ENCODE assay signal across 19 cellular contexts in the genomic region with DNA sequence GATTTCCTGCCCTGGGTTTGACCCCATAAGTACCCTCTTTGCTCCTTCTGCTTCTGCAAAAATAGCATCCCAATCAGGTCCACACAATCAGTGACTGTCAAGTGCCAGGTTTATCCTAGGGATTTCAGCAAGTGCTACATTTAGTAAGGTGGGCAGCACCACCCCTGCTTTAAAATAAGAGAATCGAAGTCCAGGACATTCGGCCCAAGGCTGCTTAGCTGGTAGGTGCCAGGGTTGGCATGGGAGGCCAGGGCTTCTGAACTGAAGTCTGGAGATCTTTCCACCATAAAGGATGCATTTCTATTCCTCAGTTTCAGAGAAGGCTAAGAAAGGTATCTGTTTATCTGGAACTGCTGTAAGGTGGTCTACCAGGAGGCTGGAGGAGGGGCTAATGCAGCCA.
A peak's percentile ranks its signal among the peaks of the same experiment; 100 is the strongest.
DNase-seq lines count a peak whose midpoint lies in the region; ATAC-seq and TF ChIP-seq lines count a peak whose summit lies in the region.
"Had no signal": no experiment of that assay in that cellular context is flagged by ENCODE, and none has a peak within 500 bp of the region (broad histone marks: within the 10 kb centered on the region; RNA-seq: fewer than 3 reads in every experiment).

No MANE protein-coding gene starts in this region.

- H3K4me1 ChIP-seq in right atrium auricular region (no peaks in the 10 kb centered on the region), endodermal cell (ENCODE audit: control insufficient read depth, insufficient read depth, low read length) (no peaks in the 10 kb centered on the region), lung (ENCODE audit: control insufficient read depth in 2 of 2, insufficient read depth in 2 of 2, low read length in 2 of 2) (no peaks in the 10 kb centered on the region)
- H3K4me1 ChIP-seq: BE2C had no signal

- no peaks in the 10 kb centered on the region for H3K9me3 Mint-ChIP-seq in endodermal cell
- H3K9me3 Mint-ChIP-seq: GM23338 had no signal

- H3K27me3 ChIP-seq in right atrium auricular region, result no peaks in the 10 kb centered on the region
- H3K27me3 ChIP-seq in endodermal cell (ENCODE audit: control insufficient read depth, insufficient read depth, low read length, poor library complexity, severe bottlenecking), result peaks cover 9% of the 10 kb centered on the region
- H3K27me3 ChIP-seq in lung (ENCODE audit: control insufficient read depth, insufficient read depth), result no peaks in the 10 kb centered on the region
- H3K27me3 ChIP-seq: BE2C had no signal

- no peak for TF ChIP-seq CTCF in right atrium auricular region (IDR thresholded peaks at IDR 0.05)
- no peak for TF ChIP-seq CTCF in endodermal cell (conservative IDR thresholded peaks at IDR 0.05)
- TF ChIP-seq CTCF in lung (IDR thresholded peaks at IDR 0.05; ENCODE audit: control extremely low read depth, extremely low read depth), result no peak

- ATAC-seq in Right ventricle myocardium inferior, result no peak
- no peak for ATAC-seq in lung (ENCODE audit: insufficient read depth, low FRiP score)
- ATAC-seq: GM23338, HCT116, HepG2 had no signal

- no peak overlapping the region for H3K9ac ChIP-seq in endodermal cell (ENCODE audit: extremely low read depth, low read length, poor library complexity, severe bottlenecking)

- peaks cover 2% of the 10 kb centered on the region for H3K27me3 Mint-ChIP-seq in endodermal cell (ENCODE audit: insufficient read depth)
- H3K27me3 Mint-ChIP-seq: IgD-negative memory B cell had no signal

- intact Hi-C loops in Right ventricle myocardium inferior (cut with DNase I), result loop anchor here (10.0 kb wide), 1 partner anchor 574 kb away; no protein-coding TSS in a partner anchor
- intact Hi-C loops in head of caudate nucleus (cut with DNase I), result no loop called here

- no peak overlapping the region for H3K27ac Mint-ChIP-seq in endodermal cell
- H3K27ac Mint-ChIP-seq: CD4-positive, alpha-beta memory T cell; GM23338; HFFc6; IgD-negative memory B cell had no signal

- 87 to 100% methylated on average over 2 of the region's 2 CpGs for WGBS in endodermal cell (ENCODE audit: insufficient coverage in 1 of 2, insufficient read length in 1 of 2), 2 experiments
- WGBS in lung, 2 donors, result 82% methylated on average over 2 of the region's 2 CpGs

- no peak overlapping the region for H3K27ac ChIP-seq in right atrium auricular region
- H3K27ac ChIP-seq in endodermal cell (ENCODE audit: low read depth, low read length), result no peak overlapping the region
- H3K27ac ChIP-seq in lung (ENCODE audit: low read depth in 1 of 2, low read length in 1 of 2), result no peak overlapping the region
- H3K27ac ChIP-seq: C4-2B had no signal

- H3K9me3 ChIP-seq in right atrium auricular region, result no peaks in the 10 kb centered on the region
- H3K9me3 ChIP-seq in endodermal cell (ENCODE audit: control insufficient read depth, low read length), result no peaks in the 10 kb centered on the region
- peaks cover 0 to 6% of the 10 kb centered on the region in 2 donors for H3K9me3 ChIP-seq in lung (ENCODE audit: control insufficient read depth in 2 of 2, insufficient read depth in 1 of 2, low read length in 1 of 2)
- H3K9me3 ChIP-seq: BE2C had no signal

- no peak overlapping the region for H3K4me3 ChIP-seq in right atrium auricular region
- no peak overlapping the region for H3K4me3 ChIP-seq in endodermal cell (ENCODE audit: low read length)
- H3K4me3 ChIP-seq in lung, result no peak overlapping the region
- H3K4me3 ChIP-seq: GM23338 had no signal

- DNase-seq in right atrium auricular region (ENCODE audit: low spot score), result peak; percentile 44
- DNase-seq in Right ventricle myocardium inferior (ENCODE audit: missing footprints), result no peak
- peak; percentile 13 for DNase-seq in endodermal cell
- peak; percentile 22 for DNase-seq in lung (ENCODE audit: low spot score)
- DNase-seq in NAMALWA (ENCODE audit: low spot score), result no peak
- no peak for DNase-seq in HK-2 (ENCODE audit: unreplicated experiment)
- DNase-seq in head of caudate nucleus, result no peak
- DNase-seq: ACHN; BE2C; CD4-positive, alpha-beta memory T cell; DMS153; DMS79; GDM1; HFFc6 had no signal

- no peak overlapping the region for H3K4me3 Mint-ChIP-seq in endodermal cell
- H3K4me3 Mint-ChIP-seq: CD4-positive, alpha-beta memory T cell; GM23338; HFFc6; IgD-negative memory B cell had no signal

- no peaks in the 10 kb centered on the region for H3K36me3 Mint-ChIP-seq in endodermal cell (ENCODE audit: low read depth)
- H3K36me3 Mint-ChIP-seq: CD4-positive, alpha-beta memory T cell; IgD-negative memory B cell had no signal

- H3K4me1 Mint-ChIP-seq in endodermal cell, result no peaks in the 10 kb centered on the region
- H3K4me1 Mint-ChIP-seq: CD4-positive, alpha-beta memory T cell; GM23338; IgD-negative memory B cell had no signal

- H3K36me3 ChIP-seq in right atrium auricular region, result no peaks in the 10 kb centered on the region
- H3K36me3 ChIP-seq in endodermal cell (ENCODE audit: control insufficient read depth, insufficient read depth, low read length), result no peaks in the 10 kb centered on the region
- H3K36me3 ChIP-seq in lung (ENCODE audit: control insufficient read depth in 2 of 2, insufficient read depth in 2 of 2, low read length in 2 of 2), result no peaks in the 10 kb centered on the region
- H3K36me3 ChIP-seq: BE2C had no signal

Comparison
In these comparisons a context has a peak if more than half of its experiments do, and no peak if none do; other contexts are left out.
1. DNase-seq: peak in right atrium auricular region (single experiment), endodermal cell (single experiment) and lung (single experiment); none in Right ventricle myocardium inferior (single experiment), NAMALWA (single experiment), HK-2 (single experiment) and head of caudate nucleus (0 of 42).